ENCODE assay signal across 1 cellular context in genomic region chr21:46634966-46635323, GRCh38.
A peak's percentile ranks its signal among the peaks of the same experiment; 100 is the strongest.
TF ChIP-seq lines count a peak whose summit lies in the region.

No MANE protein-coding gene starts in this region.

TF ChIP-seq in HepG2, 621 proteins besides CTCF, POLR2A, EP300 and RAD21 (continued from another document and continues in another):
- 0 out of 2 replicates have a peak, but pooled peaks have one; percentile 52 for TF ChIP-seq ZBTB10 (CRISPR knock-in tag; IDR thresholded peaks at IDR 0.05; ENCODE audit: borderline replicate concordance)
- peak; percentile 69 for TF ChIP-seq YY1 (IDR thresholded peaks at IDR 0.05; ENCODE audit: insufficient read depth, insufficient replicate concordance, low read depth, low read length)
- TF ChIP-seq MED8 (CRISPR knock-in tag; IDR thresholded peaks at IDR 0.05; ENCODE audit: insufficient replicate concordance) = no peak
- TF ChIP-seq ADNP (CRISPR knock-in tag; IDR thresholded peaks at IDR 0.05) = no peak
- no peak for TF ChIP-seq RFXAP (CRISPR knock-in tag; IDR thresholded peaks at IDR 0.05; ENCODE audit: borderline replicate concordance)
- peak; percentile 36; the same call in 1 of the 2 replicates for TF ChIP-seq GATAD2A (CRISPR knock-in tag; IDR thresholded peaks at IDR 0.05)
- no peak for TF ChIP-seq EED (CRISPR knock-in tag; IDR thresholded peaks at IDR 0.05)
- no peak for TF ChIP-seq ZFP37 (CRISPR knock-in tag; IDR thresholded peaks at IDR 0.05; ENCODE audit: borderline replicate concordance)
- TF ChIP-seq HNRNPLL (IDR thresholded peaks at IDR 0.05; ENCODE audit: low read depth, low read length, poor library complexity, severe bottlenecking) = peak; percentile 34
- TF ChIP-seq GMEB1 (CRISPR knock-in tag; IDR thresholded peaks at IDR 0.05; ENCODE audit: borderline replicate concordance) = no peak
- TF ChIP-seq GPN1 (CRISPR knock-in tag; IDR thresholded peaks at IDR 0.05; ENCODE audit: borderline replicate concordance) = no peak
- TF ChIP-seq ZNF569 (CRISPR knock-in tag; IDR thresholded peaks at IDR 0.05; ENCODE audit: borderline replicate concordance) = no peak
- peak; percentile 71 for TF ChIP-seq PATZ1 (CRISPR knock-in tag; IDR thresholded peaks at IDR 0.05)
- no peak for TF ChIP-seq ZNF501 (CRISPR knock-in tag; IDR thresholded peaks at IDR 0.05)
- TF ChIP-seq ZNF780A (CRISPR knock-in tag; IDR thresholded peaks at IDR 0.05) = no peak
- peak; percentile 9; the same call in 1 of the 2 replicates for TF ChIP-seq WIZ (CRISPR knock-in tag; IDR thresholded peaks at IDR 0.05)
- TF ChIP-seq BRF2 (CRISPR knock-in tag; IDR thresholded peaks at IDR 0.05) = no peak
- TF ChIP-seq CBX5 (CRISPR knock-in tag; IDR thresholded peaks at IDR 0.05; ENCODE audit: borderline replicate concordance) = no peak
- peak; percentile 31; the same call in 1 of the 2 replicates for TF ChIP-seq HDAC2 (CRISPR knock-in tag; IDR thresholded peaks at IDR 0.05)
- no peak for TF ChIP-seq KMT2B (CRISPR knock-in tag; IDR thresholded peaks at IDR 0.05)
- peak; percentile 67 for TF ChIP-seq CREM (IDR thresholded peaks at IDR 0.05)
- TF ChIP-seq CREM (CRISPR knock-in tag; IDR thresholded peaks at IDR 0.05) = no peak
- no peak for TF ChIP-seq E2F2 (CRISPR knock-in tag; IDR thresholded peaks at IDR 0.05; ENCODE audit: borderline replicate concordance)
- TF ChIP-seq HOXA9 (CRISPR knock-in tag; IDR thresholded peaks at IDR 0.05; ENCODE audit: borderline replicate concordance) = 0 out of 2 replicates have a peak, but pooled peaks have one; percentile 50
- TF ChIP-seq GATAD1 (CRISPR knock-in tag; IDR thresholded peaks at IDR 0.05) = peak; percentile 19; the same call in 1 of the 2 replicates
- no peak for TF ChIP-seq SNAPC4 (CRISPR knock-in tag; IDR thresholded peaks at IDR 0.05)
- peak; percentile 24; the same call in 1 of the 2 replicates for TF ChIP-seq DNMT3B (CRISPR knock-in tag; conservative IDR thresholded peaks at IDR 0.05)
- 0 out of 2 replicates have a peak, but pooled peaks have one; percentile 3 for TF ChIP-seq NFAT5 (CRISPR knock-in tag; IDR thresholded peaks at IDR 0.05)
- no peak for TF ChIP-seq ZNF616 (CRISPR knock-in tag; IDR thresholded peaks at IDR 0.05; ENCODE audit: low read depth)
- TF ChIP-seq ZNF737 (CRISPR knock-in tag; IDR thresholded peaks at IDR 0.05; ENCODE audit: borderline replicate concordance) = no peak
- no peak for TF ChIP-seq ZNF691 (CRISPR knock-in tag; IDR thresholded peaks at IDR 0.05; ENCODE audit: borderline replicate concordance, low read depth)
- no peak for TF ChIP-seq GABPA (IDR thresholded peaks at IDR 0.05; ENCODE audit: low read depth, low read length)
- TF ChIP-seq GABPA (CRISPR knock-in tag; IDR thresholded peaks at IDR 0.05; ENCODE audit: low read depth) = no peak
- peak in 1 of 2 experiments; percentile 4; a peak in 1 of 4 replicates for TF ChIP-seq HMGXB4 (CRISPR knock-in tag; IDR thresholded peaks at IDR 0.05; ENCODE audit: borderline replicate concordance in 1 of 2, low read depth in 1 of 2)
- no peak for TF ChIP-seq SMAD9 (CRISPR knock-in tag; IDR thresholded peaks at IDR 0.05)
- TF ChIP-seq KAT8 (CRISPR knock-in tag; IDR thresholded peaks at IDR 0.05) = peak; percentile 52; the same call in 1 of the 2 replicates
- 0 out of 2 replicates have a peak, but pooled peaks have one; percentile 6 for TF ChIP-seq PPARG (CRISPR knock-in tag; conservative IDR thresholded peaks at IDR 0.05)
